ENCODE assay signal across 7 cellular contexts in genomic region chrX:125236955-125237354, GRCh38.
"Had no signal": no experiment of that assay in that cellular context is flagged by ENCODE, and none has a peak within 500 bp of the region (broad histone marks: within the 10 kb centered on the region; RNA-seq: fewer than 3 reads in every experiment).

No MANE protein-coding gene starts in this region.

- ATAC-seq: GM23338 had no signal

- DNase-seq: H9, HCEC 1CT had no signal

- H3K27ac Mint-ChIP-seq: GM23338, H9, IgD-negative memory B cell had no signal

- H3K9me3 Mint-ChIP-seq: GM23338 had no signal

- H3K4me2 ChIP-seq: GM23338 had no signal

- H3K4me1 Mint-ChIP-seq: GM23338, H9, IgD-negative memory B cell had no signal

- H3K4me3 Mint-ChIP-seq: GM23338, H9, IgD-negative memory B cell had no signal

- H2AFZ ChIP-seq: GM23338 had no signal

- H3K27me3 Mint-ChIP-seq: IgD-negative memory B cell had no signal

- H3K36me3 Mint-ChIP-seq: IgD-negative memory B cell had no signal

- H3K4me3 ChIP-seq: GM23338 had no signal

- FAIRE-seq: H1, H54, HTR-8/SVneo had no signal
